ENCODE assay signal across 1 cellular context in the genomic region with DNA sequence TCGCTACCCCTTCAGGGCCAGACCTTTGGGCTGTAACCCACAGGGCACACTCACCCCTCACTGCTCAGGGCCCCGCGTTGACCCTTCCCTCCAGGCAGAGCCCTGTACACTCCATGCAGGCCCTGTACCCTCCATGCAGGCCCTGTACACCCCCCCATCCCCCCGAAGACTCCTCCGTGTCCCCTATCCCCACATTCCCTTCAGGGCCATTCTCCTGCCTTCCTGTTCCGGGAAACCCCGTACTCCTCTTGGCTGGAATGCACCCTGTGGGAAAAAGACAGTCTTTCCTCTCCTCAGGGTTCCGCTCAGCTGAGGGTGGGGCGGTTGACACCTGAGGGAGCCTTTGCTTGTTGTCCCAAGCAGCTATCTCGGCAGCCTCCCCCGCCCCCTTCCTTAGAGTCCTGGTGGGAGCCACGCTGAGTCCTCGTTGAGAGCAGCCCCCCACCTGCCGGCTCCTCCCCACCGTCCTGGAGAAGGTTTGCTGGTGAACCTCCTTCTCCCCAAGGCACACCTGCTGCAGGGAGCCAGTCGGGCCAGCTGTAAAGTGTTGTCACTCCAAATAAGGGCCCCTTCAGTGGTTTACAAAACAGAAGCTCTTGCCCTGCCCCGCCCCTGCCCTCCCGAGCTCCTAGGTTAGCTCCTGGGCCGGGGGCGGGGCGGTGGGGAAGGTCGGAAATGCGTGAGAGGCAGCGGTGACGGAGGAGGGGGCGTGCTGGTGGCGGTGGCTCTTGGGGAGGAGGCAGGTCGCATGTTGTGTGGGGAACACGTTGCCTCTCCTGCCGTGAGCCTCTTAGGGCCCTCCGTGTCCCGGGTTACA.
TF ChIP-seq lines count a peak whose summit lies in the region.

No MANE protein-coding gene starts in this region.

TF ChIP-seq in A549, 52 proteins besides CTCF, POLR2A, EP300 and RAD21 (continued from another document):
- TF ChIP-seq ESRRA (IDR thresholded peaks at IDR 0.05; ENCODE audit: borderline replicate concordance, low read length) (no peak), ZC3H11A (IDR thresholded peaks at IDR 0.05) (no peak), HDAC2 (IDR thresholded peaks at IDR 0.05) (no peak), CBX8 (IDR thresholded peaks at IDR 0.05) (no peak), FOXS1 (CRISPR knock-in tag; IDR thresholded peaks at IDR 0.05) (no peak), HOXA7 (CRISPR knock-in tag; IDR thresholded peaks at IDR 0.05) (no peak), HOXB5 (CRISPR knock-in tag; IDR thresholded peaks at IDR 0.05) (no peak), SREBF2 (IDR thresholded peaks at IDR 0.05) (no peak), SMC3 (IDR thresholded peaks at IDR 0.05) (no peak), RARB (CRISPR knock-in tag; IDR thresholded peaks at IDR 0.05) (no peak)
- TF ChIP-seq, protein P1, sequence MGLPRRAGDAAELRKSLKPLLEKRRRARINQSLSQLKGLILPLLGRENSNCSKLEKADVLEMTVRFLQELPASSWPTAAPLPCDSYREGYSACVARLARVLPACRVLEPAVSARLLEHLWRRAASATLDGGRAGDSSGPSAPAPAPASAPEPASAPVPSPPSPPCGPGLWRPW (IDR thresholded peaks at IDR 0.05) = no peak
